ENCODE assay signal across 9 cellular contexts in the genomic region with DNA sequence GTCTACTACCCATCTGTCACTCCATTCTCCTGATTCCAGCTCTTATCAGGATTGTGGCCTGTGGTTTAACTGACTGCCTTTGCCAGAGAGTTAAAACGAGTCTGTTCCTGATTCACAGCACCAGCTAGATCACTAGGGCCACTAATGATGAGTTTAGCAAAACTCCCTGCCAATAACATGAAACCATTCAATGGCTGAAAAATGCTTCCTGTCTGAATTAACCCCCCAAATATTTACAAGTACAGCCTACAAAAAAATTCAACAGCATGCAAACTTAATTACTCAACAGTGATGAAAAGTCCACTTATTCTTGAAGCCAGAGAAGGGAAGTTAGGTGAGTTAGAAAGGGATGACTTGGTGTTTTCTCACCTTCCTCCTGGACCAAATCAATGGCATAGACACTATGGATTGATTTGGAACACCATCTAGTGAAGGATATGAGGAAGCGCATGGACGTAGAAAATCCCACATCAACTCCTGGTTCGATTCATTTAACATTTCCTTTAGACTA.
A peak's percentile ranks its signal among the peaks of the same experiment; 100 is the strongest.
DNase-seq lines count a peak whose midpoint lies in the region; ATAC-seq and TF ChIP-seq lines count a peak whose summit lies in the region.
"Had no signal": no experiment of that assay in that cellular context is flagged by ENCODE, and none has a peak within 500 bp of the region (broad histone marks: within the 10 kb centered on the region; RNA-seq: fewer than 3 reads in every experiment).

No MANE protein-coding gene starts in this region.

- DNase-seq in SJSA1 (ENCODE audit: low read depth in 1 of 2, low spot score in 2 of 2) (peak in 1 of 2 experiments; percentile 59), glomerular visceral epithelial cell (ENCODE audit: extremely low spot score) (peak; percentile 21), stomach (no peak)
- no peak for DNase-seq in stimulated activated CD4-positive, alpha-beta T cell treated with anti-CD3 and anti-CD28 coated beads, Interleukin-15, amount 100 ng/mL, for 24 hours

- ATAC-seq in GM19035 (IDR thresholded peaks at IDR 0.05; ENCODE audit: unreplicated experiment) (no peak), GM19463 (IDR thresholded peaks at IDR 0.05; ENCODE audit: unreplicated experiment) (no peak)
- ATAC-seq: activated T-helper 17 cell treated with anti-CD3 and anti-CD28 coated beads, Interleukin-2, amount 50 U/mL, for 72 hours had no signal

- TF ChIP-seq EP300 in stomach (IDR thresholded peaks at IDR 0.05): no peak

- H3K9me3 ChIP-seq in HEK293 (ENCODE audit: control insufficient read depth, insufficient read depth, low read depth, low read length) (no peaks in the 10 kb centered on the region), SJSA1 (replicated peaks) (no peaks in the 10 kb centered on the region), stomach (no peaks in the 10 kb centered on the region)

- H3K4me3 ChIP-seq in HEK293 (ENCODE audit: low read depth, low read length) (no peak overlapping the region), SJSA1 (no peak overlapping the region), stomach (no peak overlapping the region)

- intact Hi-C loops in stomach (cut with DNase I; ENCODE audit: low total_unique reads): no loop called here

- CTCF ChIA-PET in HEK293 (lab: Yijun Ruan, JAX): interaction anchor here (0.6 to 2.3 kb wide), 7 partner anchors 8 to 745 kb away, joined by 3 to 10 read pairs (median 3); no protein-coding TSS in a partner anchor

- H3K4me1 ChIP-seq in HEK293 (ENCODE audit: control insufficient read depth, insufficient read depth, low read length) (no peaks in the 10 kb centered on the region), SJSA1 (replicated peaks) (peaks cover 21% of the 10 kb centered on the region), stomach (peaks cover 0 to 13% (median 0%) of the 10 kb centered on the region in 4 donors)

- POLR2A ChIA-PET in HEK293 (lab: Yijun Ruan, JAX): no interaction called here

- no peaks in the 10 kb centered on the region for H3K27me3 ChIP-seq in SJSA1 (replicated peaks)
- H3K27me3 ChIP-seq in stomach: no peaks in the 10 kb centered on the region

- H3K36me3 ChIP-seq in HEK293 (ENCODE audit: control insufficient read depth in 2 of 2, insufficient read depth in 1 of 2, low read length in 2 of 2) (no peaks in the 10 kb centered on the region), SJSA1 (no peaks in the 10 kb centered on the region), stomach (no peaks in the 10 kb centered on the region)

- 42 to 70% (median 46%) methylated on average over 4 of the region's 4 CpGs for WGBS in stomach, 5 donors

- no peak overlapping the region for H3K27ac ChIP-seq in HEK293 (ENCODE audit: extremely low read depth, low read depth, low read length)
- peak overlapping the region; percentile 11; the same call in 1 of the 2 replicates for H3K27ac ChIP-seq in SJSA1
- H3K27ac ChIP-seq in stomach: no peak overlapping the region
- H3K27ac ChIP-seq: HL-60 had no signal

- TF ChIP-seq CTCF in HEK293 (tag by site-specific recombination; IDR thresholded peaks at IDR 0.05) (no peak), stomach (IDR thresholded peaks at IDR 0.05) (peak in 4 of 7 experiments; percentile 26 to 52 (median 42))

- no peak for TF ChIP-seq POLR2A in stomach (IDR thresholded peaks at IDR 0.05)

TF ChIP-seq in HEK293, 187 proteins besides CTCF, POLR2A, EP300 and RAD21:
- TF ChIP-seq ZBTB26 (tag by site-specific recombination; optimal IDR thresholded peaks at IDR 0.05) (no peak), HOXA7 (CRISPR knock-in tag; IDR thresholded peaks at IDR 0.05; ENCODE audit: borderline replicate concordance) (no peak), REPIN1 (tag by site-specific recombination; IDR thresholded peaks at IDR 0.05; ENCODE audit: low read depth) (no peak), ZNF792 (tag by site-specific recombination; IDR thresholded peaks at IDR 0.05) (no peak), ZNF654 (tag by site-specific recombination; IDR thresholded peaks at IDR 0.05; ENCODE audit: low read depth) (peak; percentile 44)
